23 cellular contexts compared by ENCODE assay signal in the genomic region with DNA sequence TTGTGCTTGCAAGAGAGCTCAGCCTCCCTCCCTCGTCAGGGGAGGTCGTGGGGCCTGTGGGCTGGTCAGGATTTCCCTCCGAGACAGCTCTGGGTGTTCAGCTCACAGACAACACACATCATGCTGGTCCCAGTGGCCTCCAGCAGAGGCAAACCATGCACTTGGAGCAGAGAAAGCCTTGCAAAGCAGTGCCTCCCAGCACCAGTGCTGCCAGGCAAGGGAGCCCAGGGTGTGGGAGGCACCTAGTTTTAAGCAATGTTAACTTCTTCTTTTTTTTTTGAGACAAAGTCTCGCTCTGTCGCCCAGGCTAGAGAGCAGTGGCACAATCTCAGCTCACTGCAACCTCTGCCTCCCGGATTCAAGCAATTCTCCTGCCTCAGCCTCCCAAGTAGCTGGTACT. TPM values are rescaled to one million over a fixed set of nuclear protein-coding genes. Genes with fewer than 3 reads are reported as not detected.
DNase-seq lines count a peak whose midpoint lies in the region; ATAC-seq, FAIRE-seq and TF ChIP-seq lines count a peak whose summit lies in the region.
"Had no signal": no experiment of that assay in that cellular context is flagged by ENCODE, and none has a peak within 500 bp of the region (broad histone marks: within the 10 kb centered on the region; RNA-seq: fewer than 3 reads in every experiment).

No MANE protein-coding gene starts in this region.

- POLR2A ChIA-PET in A673 (lab: Charles Lee; ENCODE audit: low non-redundant PET) = no interaction called here

- H3K36me3 ChIP-seq in A673 (ENCODE audit: insufficient read depth, low read length, poor library complexity, severe bottlenecking) = no peaks in the 10 kb centered on the region
- H3K36me3 ChIP-seq: HAP-1 had no signal

- BruUV-seq in A673 (replicated peaks; lab: Mats Ljungman, UMichigan) = no TSS peak

- H3K27me3 Mint-ChIP-seq in naive B cell = peaks cover 0 to 12% (median 0%) of the 10 kb centered on the region in 3 donors

- H3K27ac Mint-ChIP-seq in naive B cell = peak overlapping the region in 2 of 6 donors; percentile 3 to 75
- H3K27ac Mint-ChIP-seq: CD4-positive, CD25-positive, alpha-beta regulatory T cell; T-helper 17 cell had no signal

- H3K4me3 Mint-ChIP-seq in naive B cell = peak overlapping the region in 1 of 8 donors; percentile 69
- H3K4me3 Mint-ChIP-seq: CD4-positive, CD25-positive, alpha-beta regulatory T cell; central memory CD8-positive, alpha-beta T cell; T-helper 17 cell had no signal

- no peaks in the 10 kb centered on the region for H3K27me3 ChIP-seq in A673 (replicated peaks; ENCODE audit: insufficient read depth, low read depth, low read length, poor library complexity)
- H3K27me3 ChIP-seq: hepatocyte had no signal

- H3K4me3 ChIP-seq in NB4 (ENCODE audit: low read depth, low read length) (no peak overlapping the region), A673 (ENCODE audit: low read depth, low read length, poor library complexity, severe bottlenecking) (no peak overlapping the region)
- H3K4me3 ChIP-seq: HAP-1, hepatocyte had no signal

- peak; percentile 19 for ATAC-seq in GM18517 (IDR thresholded peaks at IDR 0.05; ENCODE audit: unreplicated experiment)
- peak; percentile 29 for ATAC-seq in HG02798 (IDR thresholded peaks at IDR 0.05; ENCODE audit: poor library complexity, unreplicated experiment)
- peak; percentile 68 to 76 for ATAC-seq in naive B cell (ENCODE audit: low read depth in 2 of 2)
- ATAC-seq: T-helper 17 cell had no signal

- no peak overlapping the region for H3K27ac ChIP-seq in A673 (ENCODE audit: low read depth, low read length, poor library complexity, severe bottlenecking)
- H3K27ac ChIP-seq: hepatocyte had no signal

- no peak for FAIRE-seq in GM19239 (lab: Jason Lieb, UNC)
- FAIRE-seq: kidney had no signal

- H3K4me1 ChIP-seq in A673 (ENCODE audit: insufficient read depth, low read length, poor library complexity, severe bottlenecking) = no peaks in the 10 kb centered on the region
- H3K4me1 ChIP-seq: HAP-1 had no signal

- no peak for TF ChIP-seq CTCF in NB4 (IDR thresholded peaks at IDR 0.05; ENCODE audit: low read depth, low read length)
- TF ChIP-seq CTCF in A673 (conservative IDR thresholded peaks at IDR 0.05; ENCODE audit: low read depth, low read length) = no peak

- peaks cover 0 to 18% (median 4%) of the 10 kb centered on the region in 3 donors for H3K4me1 Mint-ChIP-seq in naive B cell
- H3K4me1 Mint-ChIP-seq: central memory CD8-positive, alpha-beta T cell; T-helper 17 cell had no signal

- no peak for TF ChIP-seq POLR2A in NB4 (IDR thresholded peaks at IDR 0.05; ENCODE audit: extremely low read depth, insufficient read length)

- intact Hi-C loops in A673 (cut with micrococcal nuclease; ENCODE audit: unreplicated experiment) = no loop called here

- H3K9me3 ChIP-seq in A673 (ENCODE audit: low read depth, low read length, poor library complexity, severe bottlenecking) = no peaks in the 10 kb centered on the region
- H3K9me3 ChIP-seq: HAP-1 had no signal

- H3K9me3 Mint-ChIP-seq in naive B cell = peaks cover 0 to 6% (median 0%) of the 10 kb centered on the region in 7 donors
- H3K9me3 Mint-ChIP-seq: central memory CD8-positive, alpha-beta T cell had no signal

- no peaks in the 10 kb centered on the region for H3K36me3 Mint-ChIP-seq in naive B cell
- H3K36me3 Mint-ChIP-seq: CD4-positive, CD25-positive, alpha-beta regulatory T cell had no signal

- DNase-seq in NB4 (ENCODE audit: low read depth) = peak; percentile 84
- no peak for DNase-seq in naive B cell
- no peak for DNase-seq in GM19239 (ENCODE audit: insufficient read length, low spot score)
- no peak for DNase-seq in inferior parietal cortex (ENCODE audit: extremely low spot score)
- DNase-seq in activated CD4-positive, alpha-beta T cell treated with anti-CD3 and anti-CD28 coated beads, Interleukin-2, amount 50 U/mL, for 48 hours = no peak
- DNase-seq in A673 (ENCODE audit: low spot score) = no peak
- DNase-seq: activated CD4-positive, CD25-positive, alpha-beta regulatory T cell; activated effector memory CD4-positive, alpha-beta T cell treated with Interleukin-2 at 50 U/mL for 16 hours; amygdala; DMS53; kidney; NCI-H2081; stimulated activated naive CD4-positive, alpha-beta T cell treated with Interleukin-2 at 50 U/mL for 16 hours; T-helper 17 cell; trophoblast cell had no signal

- CTCF ChIA-PET in A673 (lab: Charles Lee) = interaction anchor here (0.6 kb wide), 1 partner anchor 1369 kb away, joined by 5 read pairs; no protein-coding TSS in a partner anchor

RNA-seq across cellular contexts. Expression of a gene that starts 34.0 kb away (rescaled TPM):
- polyA plus RNA-seq in naive B cell (ENCODE audit: low read depth in 6 of 6) = not detected
- not detected in 2 replicates for total RNA-seq in A673 (2021)
- total RNA-seq: kidney, mesenteric fat pad, pulmonary artery endothelial cell, T-helper 17 cell had no signal
- polyA plus RNA-seq: CD4-positive, CD25-positive, alpha-beta regulatory T cell had no signal

Comparison
In these comparisons a context has a peak if more than half of its experiments do, and no peak if none do; other contexts are left out.
1. ATAC-seq: peak in every context shown above with its lines; median percentile 72 in naive B cell; 29 in HG02798; 19 in GM18517.